19 cellular contexts compared by ENCODE assay signal in genomic region chr9:78326564-78326963, GRCh38. TPM values are rescaled to one million over a fixed set of nuclear protein-coding genes. Genes with fewer than 3 reads are reported as not detected.
DNase-seq lines count a peak whose midpoint lies in the region; ATAC-seq and TF ChIP-seq lines count a peak whose summit lies in the region.
"Had no signal": no experiment of that assay in that cellular context is flagged by ENCODE, and none has a peak within 500 bp of the region (broad histone marks: within the 10 kb centered on the region; RNA-seq: fewer than 3 reads in every experiment).

No MANE protein-coding gene starts in this region.

- intact Hi-C loops in activated T-helper 2 cell treated with anti-CD3 and anti-CD28 coated beads, Interferon-gamma antibody, Interleukin-2, Interleukin-4, amounts not matched to agents 10 μg/mL and 5 μg/mL and 100 μg/mL, durations not matched to agents 14 hours and 24 hours and 36 hours (cut with micrococcal nuclease), result no loop called here

- no peak overlapping the region for H3K9ac ChIP-seq in SK-N-MC (ENCODE audit: insufficient read length)
- H3K9ac ChIP-seq: BLaER1 had no signal

- H3K4me3 Mint-ChIP-seq in GM23338, result no peak overlapping the region
- H3K4me3 Mint-ChIP-seq in activated T-helper 2 cell treated with anti-CD3 and anti-CD28 coated beads, Interferon-gamma antibody, Interleukin-2, Interleukin-4, amounts not matched to agents 10 μg/mL and 5 μg/mL and 100 μg/mL, durations not matched to agents 14 hours and 24 hours and 36 hours (ENCODE audit: low read depth), result no peak overlapping the region
- H3K4me3 Mint-ChIP-seq: B cell; CD4-positive, CD25-positive, alpha-beta regulatory T cell; CD8-positive, alpha-beta T cell; HFFc6 had no signal

- H3K79me2 ChIP-seq in GM23338 (replicated peaks; ENCODE audit: insufficient read depth), result peaks cover 54% of the 10 kb centered on the region

- H3K4me1 ChIP-seq in GM23338 (ENCODE audit: insufficient read depth), result peaks cover 10% of the 10 kb centered on the region; the same call in 1 of the 2 replicates
- H3K4me1 ChIP-seq: Caco-2 had no signal

- no peak for DNase-seq in GM23338 (ENCODE audit: low spot score)
- peak; percentile 84 for DNase-seq in NCI-H2171 (lab: John Stamatoyannopoulos, UW)
- DNase-seq in SK-N-MC (ENCODE audit: low read depth, low spot score), result no peak
- no peak for DNase-seq in SHP77 treated with DMSO at 0.1 percent for 48 hours (lab: John Stamatoyannopoulos, UW)
- no peak for DNase-seq in activated T-helper 2 cell treated with anti-CD3 and anti-CD28 coated beads, Interferon-gamma antibody, Interleukin-2, Interleukin-4, amounts not matched to agents 10 μg/mL and 5 μg/mL and 100 μg/mL, durations not matched to agents 14 hours and 24 hours and 36 hours (ENCODE audit: low spot score)
- no peak for DNase-seq in superior temporal gyrus (ENCODE audit: extremely low spot score)
- DNase-seq: Caco-2; CD4-positive, CD25-positive, alpha-beta regulatory T cell; CD8-positive, alpha-beta T cell; DMS53; DMS79 treated with DMSO at 0.1 percent for 48 hours; GF-D8; GOT3; HFFc6 had no signal

- H3F3A ChIP-seq in GM23338 (replicated peaks; ENCODE audit: low read depth), result peaks cover 64% of the 10 kb centered on the region

- H3K27ac ChIP-seq in 22Rv1, result 0 out of 2 replicates have a peak overlapping the region, but pooled peaks have one; percentile 38
- no peak overlapping the region for H3K27ac ChIP-seq in GM23338 (ENCODE audit: low read depth)
- H3K27ac ChIP-seq in SK-N-MC, result peak overlapping the region; percentile 96; the same call in 1 of the 2 replicates
- H3K27ac ChIP-seq: BLaER1, C4-2B had no signal

- H3K4me1 Mint-ChIP-seq in GM23338, result peaks cover 38% of the 10 kb centered on the region
- peaks cover 21% of the 10 kb centered on the region for H3K4me1 Mint-ChIP-seq in activated T-helper 2 cell treated with anti-CD3 and anti-CD28 coated beads, Interferon-gamma antibody, Interleukin-2, Interleukin-4, amounts not matched to agents 10 μg/mL and 5 μg/mL and 100 μg/mL, durations not matched to agents 14 hours and 24 hours and 36 hours (ENCODE audit: low read depth)
- H3K4me1 Mint-ChIP-seq: B cell had no signal

- no peak overlapping the region for H3K27ac Mint-ChIP-seq in GM23338
- no peak overlapping the region for H3K27ac Mint-ChIP-seq in activated T-helper 2 cell treated with anti-CD3 and anti-CD28 coated beads, Interferon-gamma antibody, Interleukin-2, Interleukin-4, amounts not matched to agents 10 μg/mL and 5 μg/mL and 100 μg/mL, durations not matched to agents 14 hours and 24 hours and 36 hours
- H3K27ac Mint-ChIP-seq: B cell; CD4-positive, CD25-positive, alpha-beta regulatory T cell; CD8-positive, alpha-beta T cell; HFFc6 had no signal

- peaks cover 6% of the 10 kb centered on the region for H3K27me3 Mint-ChIP-seq in GM23338 (ENCODE audit: insufficient read depth, low read depth, poor library complexity)
- H3K27me3 Mint-ChIP-seq in activated T-helper 2 cell treated with anti-CD3 and anti-CD28 coated beads, Interferon-gamma antibody, Interleukin-2, Interleukin-4, amounts not matched to agents 10 μg/mL and 5 μg/mL and 100 μg/mL, durations not matched to agents 14 hours and 24 hours and 36 hours (ENCODE audit: low read depth), result no peaks in the 10 kb centered on the region
- H3K27me3 Mint-ChIP-seq: B cell; CD4-positive, CD25-positive, alpha-beta regulatory T cell had no signal

- no peaks in the 10 kb centered on the region for H3K9me2 ChIP-seq in GM23338 (ENCODE audit: insufficient read depth)

- no peaks in the 10 kb centered on the region for H3K27me3 ChIP-seq in GM23338 (ENCODE audit: insufficient read depth)
- H3K27me3 ChIP-seq: BLaER1 had no signal

- ATAC-seq in GM23338, result no peak
- ATAC-seq: CD8-positive, alpha-beta T cell had no signal

- H3K4me2 ChIP-seq in GM23338, result no peak overlapping the region

- TF ChIP-seq CTCF in 22Rv1 (IDR thresholded peaks at IDR 0.05), result no peak
- no peak for TF ChIP-seq CTCF in GM23338 (conservative IDR thresholded peaks at IDR 0.05; ENCODE audit: low read depth in 2 of 2)

- no peaks in the 10 kb centered on the region for H3K9me3 Mint-ChIP-seq in GM23338
- H3K9me3 Mint-ChIP-seq in activated T-helper 2 cell treated with anti-CD3 and anti-CD28 coated beads, Interferon-gamma antibody, Interleukin-2, Interleukin-4, amounts not matched to agents 10 μg/mL and 5 μg/mL and 100 μg/mL, durations not matched to agents 14 hours and 24 hours and 36 hours, result no peaks in the 10 kb centered on the region
- H3K9me3 Mint-ChIP-seq: CD4-positive, CD25-positive, alpha-beta regulatory T cell; CD8-positive, alpha-beta T cell; HFFc6 had no signal

- peaks cover 98% of the 10 kb centered on the region for H3K36me3 Mint-ChIP-seq in GM23338 (ENCODE audit: low read depth)
- H3K36me3 Mint-ChIP-seq in activated T-helper 2 cell treated with anti-CD3 and anti-CD28 coated beads, Interferon-gamma antibody, Interleukin-2, Interleukin-4, amounts not matched to agents 10 μg/mL and 5 μg/mL and 100 μg/mL, durations not matched to agents 14 hours and 24 hours and 36 hours (ENCODE audit: low read depth), result peaks cover 71% of the 10 kb centered on the region

- no peaks in the 10 kb centered on the region for H3K9me3 ChIP-seq in SK-N-MC (ENCODE audit: low read depth, low read length)
- H3K9me3 ChIP-seq: Caco-2, HAP-1 had no signal

- peaks cover 51% of the 10 kb centered on the region for H4K20me1 ChIP-seq in GM23338 (replicated peaks; ENCODE audit: insufficient read depth)

- H2AFZ ChIP-seq in GM23338, result no peak overlapping the region

- H3K4me3 ChIP-seq in GM23338 (no peak overlapping the region), SK-N-MC (peak overlapping the region; percentile 69; the same call in 1 of the 2 replicates)
- H3K4me3 ChIP-seq: BLaER1, HAP-1 had no signal

- H3K36me3 ChIP-seq in GM23338 (ENCODE audit: insufficient read depth) (peaks cover 49% of the 10 kb centered on the region), SK-N-MC (ENCODE audit: insufficient read depth, low read length) (peaks cover 89% of the 10 kb centered on the region)

TF ChIP-seq in GM23338, 12 proteins besides CTCF, POLR2A, EP300 and RAD21:
- no peak for TF ChIP-seq CREB1 (CRISPR knock-in tag; IDR thresholded peaks at IDR 0.05; ENCODE audit: low read depth)
- TF ChIP-seq NANOG (IDR thresholded peaks at IDR 0.05; ENCODE audit: borderline replicate concordance), result no peak
- no peak for TF ChIP-seq EZH2 (IDR thresholded peaks at IDR 0.05; ENCODE audit: low read depth, unreplicated experiment)
- TF ChIP-seq, protein P1, sequence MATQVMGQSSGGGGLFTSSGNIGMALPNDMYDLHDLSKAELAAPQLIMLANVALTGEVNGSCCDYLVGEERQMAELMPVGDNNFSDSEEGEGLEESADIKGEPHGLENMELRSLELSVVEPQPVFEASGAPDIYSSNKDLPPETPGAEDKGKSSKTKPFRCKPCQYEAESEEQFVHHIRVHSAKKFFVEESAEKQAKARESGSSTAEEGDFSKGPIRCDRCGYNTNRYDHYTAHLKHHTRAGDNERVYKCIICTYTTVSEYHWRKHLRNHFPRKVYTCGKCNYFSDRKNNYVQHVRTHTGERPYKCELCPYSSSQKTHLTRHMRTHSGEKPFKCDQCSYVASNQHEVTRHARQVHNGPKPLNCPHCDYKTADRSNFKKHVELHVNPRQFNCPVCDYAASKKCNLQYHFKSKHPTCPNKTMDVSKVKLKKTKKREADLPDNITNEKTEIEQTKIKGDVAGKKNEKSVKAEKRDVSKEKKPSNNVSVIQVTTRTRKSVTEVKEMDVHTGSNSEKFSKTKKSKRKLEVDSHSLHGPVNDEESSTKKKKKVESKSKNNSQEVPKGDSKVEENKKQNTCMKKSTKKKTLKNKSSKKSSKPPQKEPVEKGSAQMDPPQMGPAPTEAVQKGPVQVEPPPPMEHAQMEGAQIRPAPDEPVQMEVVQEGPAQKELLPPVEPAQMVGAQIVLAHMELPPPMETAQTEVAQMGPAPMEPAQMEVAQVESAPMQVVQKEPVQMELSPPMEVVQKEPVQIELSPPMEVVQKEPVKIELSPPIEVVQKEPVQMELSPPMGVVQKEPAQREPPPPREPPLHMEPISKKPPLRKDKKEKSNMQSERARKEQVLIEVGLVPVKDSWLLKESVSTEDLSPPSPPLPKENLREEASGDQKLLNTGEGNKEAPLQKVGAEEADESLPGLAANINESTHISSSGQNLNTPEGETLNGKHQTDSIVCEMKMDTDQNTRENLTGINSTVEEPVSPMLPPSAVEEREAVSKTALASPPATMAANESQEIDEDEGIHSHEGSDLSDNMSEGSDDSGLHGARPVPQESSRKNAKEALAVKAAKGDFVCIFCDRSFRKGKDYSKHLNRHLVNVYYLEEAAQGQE (IDR thresholded peaks at IDR 0.05; ENCODE audit: unreplicated experiment), result no peak
- peak; percentile 94 for TF ChIP-seq ZNF331 (CRISPR knock-in tag; IDR thresholded peaks at IDR 0.05; ENCODE audit: low read depth)
- TF ChIP-seq ZNF114 (CRISPR knock-in tag; IDR thresholded peaks at IDR 0.05), result no peak
TF ChIP-seq in GM23338: peak in this region for 1.

RNA-seq across cellular contexts. Expression of gene PSAT1, which starts 29.6 kb away (rescaled TPM):
- total RNA-seq in GM23338 (2014; rRNA removed; shearing (Covaris generic)), result 486 and 511 TPM in 2 replicates
- polyA plus RNA-seq in GM23338 (2016; fragmentation: Nextera tagmentation; extraction: Ambion mirVana), result 386 and 414 TPM in 2 replicates
- 66.5 and 67.6 TPM in 2 replicates for total RNA-seq in activated T-helper 2 cell treated with anti-CD3 and anti-CD28 coated beads, Interferon-gamma antibody, Interleukin-2, Interleukin-4, amounts not matched to agents 10 μg/mL and 5 μg/mL and 100 μg/mL, durations not matched to agents 14 hours and 24 hours and 36 hours
